13 cellular contexts compared by ENCODE assay signal in genomic region chr15:67753901-67754300, GRCh38.
DNase-seq lines count a peak whose midpoint lies in the region; ATAC-seq and TF ChIP-seq lines count a peak whose summit lies in the region.
"Had no signal": no experiment of that assay in that cellular context is flagged by ENCODE, and none has a peak within 500 bp of the region (broad histone marks: within the 10 kb centered on the region; RNA-seq: fewer than 3 reads in every experiment).

No MANE protein-coding gene starts in this region.

- DNase-seq in SKM-1 treated with dmso at 0.1 percent for 144 hours (lab: John Stamatoyannopoulos, UW; ENCODE audit: unreplicated experiment) (peak; percentile 16), SKM-1 (lab: John Stamatoyannopoulos, UW; ENCODE audit: unreplicated experiment) (no peak), T-helper 17 cell (no peak), progenitor cell of endocrine pancreas (ENCODE audit: low spot score, unreplicated experiment) (no peak), amniotic stem cell (lab: John Stamatoyannopoulos, UW) (no peak)
- DNase-seq in CD8-positive, alpha-beta T cell: no peak
- no peak for DNase-seq in naive thymus-derived CD8-positive, alpha-beta T cell
- DNase-seq: BE2C, DMS 273 treated with DMSO at 0.1 percent for 48 hours, HCEC 1CT, HFFc6 had no signal

- CTCF ChIA-PET in CD8-positive, alpha-beta T cell (lab: Charles Lee): no interaction called here

- no peaks in the 10 kb centered on the region for H3K9me3 ChIP-seq in CD8-positive, alpha-beta T cell (ENCODE audit: low read length)
- H3K9me3 ChIP-seq in T-helper 17 cell (ENCODE audit: control insufficient read depth, low read length, poor library complexity, severe bottlenecking): no peaks in the 10 kb centered on the region
- H3K9me3 ChIP-seq: BE2C had no signal

- no peak overlapping the region for H3K27ac ChIP-seq in CD8-positive, alpha-beta T cell (ENCODE audit: low read depth, low read length)
- H3K27ac ChIP-seq: C4-2B, HL-60 had no signal

- no peak overlapping the region for H3K4me3 Mint-ChIP-seq in CD8-positive, alpha-beta T cell
- H3K4me3 Mint-ChIP-seq in T-helper 17 cell (no peak overlapping the region), progenitor cell of endocrine pancreas (ENCODE audit: low read depth) (no peak overlapping the region)
- H3K4me3 Mint-ChIP-seq in naive thymus-derived CD8-positive, alpha-beta T cell: peak overlapping the region in 2 of 10 donors; percentile 4 to 7
- H3K4me3 Mint-ChIP-seq: HFFc6 had no signal

- ATAC-seq in CD8-positive, alpha-beta T cell: no peak
- no peak for ATAC-seq in T-helper 17 cell
- ATAC-seq in naive thymus-derived CD8-positive, alpha-beta T cell: no peak

- H3K4me1 Mint-ChIP-seq in CD8-positive, alpha-beta T cell (ENCODE audit: low read depth): peaks cover 63% of the 10 kb centered on the region
- peaks cover 35% of the 10 kb centered on the region for H3K4me1 Mint-ChIP-seq in T-helper 17 cell
- H3K4me1 Mint-ChIP-seq in naive thymus-derived CD8-positive, alpha-beta T cell: peaks cover 47 to 76% (median 65%) of the 10 kb centered on the region in 4 donors
- H3K4me1 Mint-ChIP-seq in progenitor cell of endocrine pancreas (ENCODE audit: low read depth): peaks cover 2% of the 10 kb centered on the region

- POLR2A ChIA-PET in CD8-positive, alpha-beta T cell (lab: Charles Lee): no interaction called here
- POLR2A ChIA-PET in naive thymus-derived CD8-positive, alpha-beta T cell (lab: Charles Lee): interaction anchor here (1.0 to 1.2 kb wide), 2 partner anchors 12 to 212 kb away, joined by 3 to 4 read pairs; partner anchors contain the start of gene MAP2K5

- H3K4me1 ChIP-seq in CD8-positive, alpha-beta T cell (ENCODE audit: insufficient read depth, low read length): peaks cover 50% of the 10 kb centered on the region
- H3K4me1 ChIP-seq: BE2C had no signal

- intact Hi-C loops in CD8-positive, alpha-beta T cell (cut with DNase I, micrococcal nuclease): loop anchor here in 1 of 2 experiments (10.0 kb wide), 1 partner anchor 299 kb away; no protein-coding TSS in a partner anchor

- no peaks in the 10 kb centered on the region for H3K36me3 ChIP-seq in CD8-positive, alpha-beta T cell (ENCODE audit: insufficient read depth, low read length)
- H3K36me3 ChIP-seq: BE2C had no signal

- H3K4me3 ChIP-seq in CD8-positive, alpha-beta T cell (ENCODE audit: low read depth, low read length): no peak overlapping the region

- peak overlapping the region; percentile 50 for H3K27ac Mint-ChIP-seq in CD8-positive, alpha-beta T cell
- H3K27ac Mint-ChIP-seq in T-helper 17 cell (peak overlapping the region; percentile 68), progenitor cell of endocrine pancreas (no peak overlapping the region)
- peak overlapping the region in 6 of 10 donors; percentile 0 to 57 (median 30) for H3K27ac Mint-ChIP-seq in naive thymus-derived CD8-positive, alpha-beta T cell
- H3K27ac Mint-ChIP-seq: HFFc6 had no signal

- H3K36me3 Mint-ChIP-seq in CD8-positive, alpha-beta T cell: peaks cover 2% of the 10 kb centered on the region
- H3K36me3 Mint-ChIP-seq in T-helper 17 cell (ENCODE audit: low read depth) (peaks cover 2% of the 10 kb centered on the region), progenitor cell of endocrine pancreas (ENCODE audit: insufficient read depth) (peaks cover 10% of the 10 kb centered on the region)
- peaks cover 0 to 6% (median 0%) of the 10 kb centered on the region in 3 donors for H3K36me3 Mint-ChIP-seq in naive thymus-derived CD8-positive, alpha-beta T cell

- no peak for TF ChIP-seq CTCF in CD8-positive, alpha-beta T cell (IDR thresholded peaks at IDR 0.05)
- TF ChIP-seq CTCF in progenitor cell of endocrine pancreas (IDR thresholded peaks at IDR 0.05; ENCODE audit: unreplicated experiment): no peak

- no peaks in the 10 kb centered on the region for H3K27me3 ChIP-seq in CD8-positive, alpha-beta T cell (ENCODE audit: insufficient read depth, low read length)
- H3K27me3 ChIP-seq: BE2C had no signal

- no peaks in the 10 kb centered on the region for H3K27me3 Mint-ChIP-seq in CD8-positive, alpha-beta T cell (ENCODE audit: low read depth)
- no peaks in the 10 kb centered on the region for H3K27me3 Mint-ChIP-seq in T-helper 17 cell
- no peaks in the 10 kb centered on the region for H3K27me3 Mint-ChIP-seq in naive thymus-derived CD8-positive, alpha-beta T cell
- no peaks in the 10 kb centered on the region for H3K27me3 Mint-ChIP-seq in progenitor cell of endocrine pancreas

- no peaks in the 10 kb centered on the region for H3K9me3 Mint-ChIP-seq in CD8-positive, alpha-beta T cell
- no peaks in the 10 kb centered on the region for H3K9me3 Mint-ChIP-seq in naive thymus-derived CD8-positive, alpha-beta T cell
- peaks cover 5% of the 10 kb centered on the region for H3K9me3 Mint-ChIP-seq in progenitor cell of endocrine pancreas (ENCODE audit: low read depth)
- H3K9me3 Mint-ChIP-seq: HFFc6 had no signal
